6 cellular contexts compared by ENCODE assay signal in genomic region chr13:30025351-30025750, GRCh38.
"Had no signal": no experiment of that assay in that cellular context is flagged by ENCODE, and none has a peak within 500 bp of the region (broad histone marks: within the 10 kb centered on the region; RNA-seq: fewer than 3 reads in every experiment).

No MANE protein-coding gene starts in this region.

- H3K9me3 Mint-ChIP-seq: HFFc6, IgD-negative memory B cell had no signal

- H3K4me3 ChIP-seq: HAP-1 had no signal

- H3K27ac Mint-ChIP-seq: IgD-negative memory B cell had no signal

- H3K4me3 Mint-ChIP-seq: HFFc6 had no signal

- ATAC-seq: HCT116 had no signal

- H3K4me1 ChIP-seq: HAP-1 had no signal

- DNase-seq: H7, KBM-7 had no signal

- H3K9me3 ChIP-seq: HAP-1 had no signal

- H3K36me3 ChIP-seq: HAP-1 had no signal

- H3K36me3 Mint-ChIP-seq: IgD-negative memory B cell had no signal
